1 cellular context compared by ENCODE assay signal in genomic region chr17:79800325-79801155, GRCh38.
TF ChIP-seq lines count a peak whose summit lies in the region.

No MANE protein-coding gene starts in this region.

TF ChIP-seq in IMR-90, 13 proteins besides CTCF, POLR2A, EP300 and RAD21 (continued from another document):
- no peak for TF ChIP-seq ELK1 (IDR thresholded peaks at IDR 0.05; ENCODE audit: borderline replicate concordance, low read depth, low read length)
- TF ChIP-seq MAFK (IDR thresholded peaks at IDR 0.05; ENCODE audit: low read depth, low read length) = no peak
- no peak for TF ChIP-seq CHD1 (IDR thresholded peaks at IDR 0.05; ENCODE audit: low read depth, low read length)
- TF ChIP-seq MXI1 (IDR thresholded peaks at IDR 0.05; ENCODE audit: borderline replicate concordance, low read depth, low read length) = no peak
- no peak for TF ChIP-seq RFX5 (IDR thresholded peaks at IDR 0.05; ENCODE audit: low read depth, low read length)
- TF ChIP-seq SMC3 (IDR thresholded peaks at IDR 0.05; ENCODE audit: low read depth, low read length) = no peak
